In genomic region chr12:47758834-47759690, GRCh38 we compare ENCODE assay signal across 1 cellular context.
TF ChIP-seq lines count a peak whose summit lies in the region.

TSS of gene RAPGEF3 (minus strand) at chr12:47758880. CDS start at chr12:47758556, 324 bp downstream.

TF ChIP-seq in HepG2, 621 proteins besides CTCF, POLR2A, EP300 and RAD21 (continued from another document):
- TF ChIP-seq MXD1 (CRISPR knock-in tag; IDR thresholded peaks at IDR 0.05) (peak; percentile 69; the same call in 1 of the 2 replicates), JUN (CRISPR knock-in tag; IDR thresholded peaks at IDR 0.05) (0 out of 2 replicates have a peak, but pooled peaks have one; percentile 14), HNRNPL (IDR thresholded peaks at IDR 0.05; ENCODE audit: low read depth, low read length) (peak; percentile 54; the same call in 1 of the 2 replicates), MAZ (IDR thresholded peaks at IDR 0.05; ENCODE audit: borderline replicate concordance, low read depth, low read length) (peak; percentile 16; the same call in 1 of the 2 replicates), MAZ (CRISPR knock-in tag; IDR thresholded peaks at IDR 0.05; ENCODE audit: low read depth) (no peak), ZNF501 (CRISPR knock-in tag; IDR thresholded peaks at IDR 0.05) (0 out of 2 replicates have a peak, but pooled peaks have one; percentile 36), SAP130 (CRISPR knock-in tag; IDR thresholded peaks at IDR 0.05; ENCODE audit: low read depth) (peak; percentile 89), FOXO1 (CRISPR knock-in tag; IDR thresholded peaks at IDR 0.05) (peak; percentile 7; the same call in 1 of the 2 replicates), TIGD3 (CRISPR knock-in tag; IDR thresholded peaks at IDR 0.05; ENCODE audit: borderline replicate concordance) (no peak), SPEN (CRISPR knock-in tag; IDR thresholded peaks at IDR 0.05; ENCODE audit: low read depth) (peak; percentile 42; the same call in 1 of the 2 replicates), ZNF883 (CRISPR knock-in tag; IDR thresholded peaks at IDR 0.05; ENCODE audit: not compliant biosample characterization) (peak; percentile 35), ZMYM2 (CRISPR knock-in tag; IDR thresholded peaks at IDR 0.05) (0 out of 2 replicates have a peak, but pooled peaks have one; percentile 43), ZFP36L1 (CRISPR knock-in tag; IDR thresholded peaks at IDR 0.05) (0 out of 2 replicates have a peak, but pooled peaks have one; percentile 31), TBP (CRISPR knock-in tag; IDR thresholded peaks at IDR 0.05) (no peak), ELF3 (CRISPR knock-in tag; IDR thresholded peaks at IDR 0.05) (peak; percentile 58; the same call in 1 of the 2 replicates), HIC2 (CRISPR knock-in tag; IDR thresholded peaks at IDR 0.05; ENCODE audit: low read depth) (0 out of 2 replicates have a peak, but pooled peaks have one; percentile 41), ZNF563 (CRISPR knock-in tag; IDR thresholded peaks at IDR 0.05) (peak; percentile 79), ZFY (CRISPR knock-in tag; IDR thresholded peaks at IDR 0.05) (peak; percentile 50; the same call in 1 of the 2 replicates), SATB2 (CRISPR knock-in tag; IDR thresholded peaks at IDR 0.05) (no peak), ZFX (CRISPR knock-in tag; IDR thresholded peaks at IDR 0.05; ENCODE audit: low read depth) (peak; percentile 58), RXRA (CRISPR knock-in tag; IDR thresholded peaks at IDR 0.05) (peak; percentile 18; the same call in 1 of the 2 replicates), ZNF780A (CRISPR knock-in tag; IDR thresholded peaks at IDR 0.05) (0 out of 2 replicates have a peak, but pooled peaks have one; percentile 35), ZSCAN25 (CRISPR knock-in tag; IDR thresholded peaks at IDR 0.05) (no peak), ZSCAN21 (CRISPR knock-in tag; IDR thresholded peaks at IDR 0.05; ENCODE audit: borderline replicate concordance) (0 out of 2 replicates have a peak, but pooled peaks have one; percentile 30), TGIF2 (CRISPR knock-in tag; IDR thresholded peaks at IDR 0.05) (no peak), MIER3 (CRISPR knock-in tag; IDR thresholded peaks at IDR 0.05; ENCODE audit: borderline replicate concordance) (no peak), ZNF597 (CRISPR knock-in tag; IDR thresholded peaks at IDR 0.05) (no peak), ZNF614 (CRISPR knock-in tag; IDR thresholded peaks at IDR 0.05; ENCODE audit: borderline replicate concordance) (peak; percentile 17; the same call in 1 of the 2 replicates), ZFP82 (CRISPR knock-in tag; IDR thresholded peaks at IDR 0.05; ENCODE audit: borderline replicate concordance) (no peak), ZFP36L2 (CRISPR knock-in tag; IDR thresholded peaks at IDR 0.05) (no peak), SP5 (CRISPR knock-in tag; IDR thresholded peaks at IDR 0.05; ENCODE audit: borderline replicate concordance, low read depth) (peak; percentile 37; the same call in 1 of the 2 replicates), GABPB1 (CRISPR knock-in tag; IDR thresholded peaks at IDR 0.05) (peak; percentile 69; the same call in 1 of the 2 replicates), FOXK2 (IDR thresholded peaks at IDR 0.05) (peak; percentile 14; the same call in 1 of the 2 replicates), SIX1 (CRISPR knock-in tag; IDR thresholded peaks at IDR 0.05; ENCODE audit: borderline replicate concordance) (no peak), FOXA3 (CRISPR knock-in tag; IDR thresholded peaks at IDR 0.05) (peak; percentile 67), HNF1B (CRISPR knock-in tag; IDR thresholded peaks at IDR 0.05) (0 out of 2 replicates have a peak, but pooled peaks have one; percentile 8), PPARG (CRISPR knock-in tag; conservative IDR thresholded peaks at IDR 0.05) (no peak), ATAD3A (CRISPR knock-in tag; IDR thresholded peaks at IDR 0.05) (no peak), UBTF (CRISPR knock-in tag; IDR thresholded peaks at IDR 0.05) (peak; percentile 42; the same call in 1 of the 2 replicates), THAP11 (CRISPR knock-in tag; IDR thresholded peaks at IDR 0.05) (peak; percentile 40; the same call in 1 of the 2 replicates), SNRNP70 (IDR thresholded peaks at IDR 0.05; ENCODE audit: low read depth, low read length) (no peak)
